In the genomic region with DNA sequence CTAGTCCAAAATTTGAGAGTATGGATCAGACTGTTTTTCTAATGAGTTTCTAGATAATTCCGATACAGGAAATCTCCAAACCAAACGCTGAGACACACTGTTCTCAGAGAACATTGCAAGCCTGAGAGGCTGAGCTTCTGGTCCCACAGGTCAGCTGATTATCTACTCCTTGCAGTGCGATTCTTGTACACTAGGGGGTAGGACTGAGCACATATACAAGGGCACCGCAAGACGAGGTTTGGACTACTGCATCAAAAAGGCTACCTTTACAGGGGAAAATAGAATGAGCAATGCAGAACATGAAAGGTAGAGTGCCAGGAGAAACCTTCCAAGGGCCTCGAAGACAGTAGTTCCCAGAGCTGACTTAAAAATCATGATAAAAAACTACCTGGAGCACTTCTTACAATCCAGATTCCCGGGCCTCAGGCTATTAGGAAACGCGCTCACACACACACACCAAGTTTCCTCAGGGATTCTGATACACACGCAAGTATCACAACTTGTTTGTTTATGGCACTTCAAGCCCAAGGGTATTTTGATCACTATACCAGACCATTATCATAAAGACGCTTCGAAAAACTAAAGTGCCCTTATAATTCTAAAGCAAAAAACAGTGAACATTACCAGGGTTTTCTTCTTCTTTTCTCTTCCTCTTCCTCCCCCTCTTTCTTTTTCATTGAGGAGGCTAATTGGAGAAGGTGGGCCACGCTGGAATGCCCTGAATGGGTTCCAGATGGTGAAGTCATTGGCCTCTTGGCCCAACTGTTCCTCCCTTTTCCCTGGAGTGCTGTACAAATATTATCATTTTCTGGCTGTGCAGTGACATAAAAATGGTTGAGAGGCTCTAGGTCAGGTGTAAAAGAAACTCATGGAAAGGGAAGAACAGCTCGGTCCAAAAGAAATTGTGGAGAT, we compare ENCODE assay signal across 9 cellular contexts.
DNase-seq lines count a peak whose midpoint lies in the region; ATAC-seq, FAIRE-seq and TF ChIP-seq lines count a peak whose summit lies in the region.
"Had no signal": no experiment of that assay in that cellular context is flagged by ENCODE, and none has a peak within 500 bp of the region (broad histone marks: within the 10 kb centered on the region; RNA-seq: fewer than 3 reads in every experiment).

No MANE protein-coding gene starts in this region.

- H3K4me3 ChIP-seq in Jurkat, Clone E6-1 (ENCODE audit: low read length), result no peak overlapping the region
- H3K4me3 ChIP-seq in cardiac fibroblast (replicated peaks in 1 of 2; ENCODE audit: low read depth in 2 of 2, low read length in 2 of 2), result no peak overlapping the region

- ATAC-seq in GM18505 (IDR thresholded peaks at IDR 0.05; ENCODE audit: unreplicated experiment) (no peak), HG03378 (IDR thresholded peaks at IDR 0.05; ENCODE audit: unreplicated experiment) (no peak)

- H3K27me3 Mint-ChIP-seq in nephron (ENCODE audit: low read depth), result no peaks in the 10 kb centered on the region

- peak overlapping the region; percentile 7 to 77 (median 26) for H3K27ac Mint-ChIP-seq in nephron

- no peak for FAIRE-seq in H54 (lab: Jason Lieb, UNC)

- TF ChIP-seq CTCF in cardiac fibroblast (IDR thresholded peaks at IDR 0.05; ENCODE audit: low read depth, low read length) (peak; percentile 58), nephron (IDR thresholded peaks at IDR 0.05; ENCODE audit: unreplicated experiment in 3 of 3) (peak; percentile 11 to 49 (median 29))

- TF ChIP-seq POLR2A in H54 (IDR thresholded peaks at IDR 0.05; ENCODE audit: low read depth, low read length) (no peak), GM18505 (IDR thresholded peaks at IDR 0.05; ENCODE audit: borderline replicate concordance, extremely low read depth, insufficient read depth, insufficient read length) (no peak)

- no peaks in the 10 kb centered on the region for H3K9me3 Mint-ChIP-seq in nephron
- H3K9me3 Mint-ChIP-seq: activated naive CD8-positive, alpha-beta T cell treated with anti-CD3 and anti-CD28 coated beads, Interleukin-2, amount 10 ng/mL, durations not matched to agents 7 days and 5 days had no signal

- H3K4me3 Mint-ChIP-seq in nephron, result peak overlapping the region in 1 of 3 experiments; percentile 0
- H3K4me3 Mint-ChIP-seq: activated naive CD8-positive, alpha-beta T cell treated with anti-CD3 and anti-CD28 coated beads, Interleukin-2, amount 10 ng/mL, durations not matched to agents 7 days and 5 days had no signal

- in situ Hi-C loops in G401 (cut with HindIII; ENCODE audit: low sequenced_read_pairs), result no loop called here

- no peaks in the 10 kb centered on the region for H3K36me3 Mint-ChIP-seq in nephron (ENCODE audit: low read depth)

- peaks cover 27% of the 10 kb centered on the region for H3K4me1 Mint-ChIP-seq in nephron

- DNase-seq in G401 (ENCODE audit: low spot score) (peak; percentile 20), T follicular helper cell (ENCODE audit: low read depth) (peak; percentile 29), cardiac fibroblast (ENCODE audit: low read depth in 2 of 2) (peak in 1 of 2 donors; percentile 66), H54 (ENCODE audit: insufficient read length, low spot score) (no peak)
- DNase-seq in Jurkat, Clone E6-1 (ENCODE audit: low read depth, low spot score), result peak; percentile 75
- DNase-seq: activated naive CD8-positive, alpha-beta T cell treated with anti-CD3 and anti-CD28 coated beads, Interleukin-2, amount 10 ng/mL, durations not matched to agents 7 days and 5 days had no signal
